In the genomic region with DNA sequence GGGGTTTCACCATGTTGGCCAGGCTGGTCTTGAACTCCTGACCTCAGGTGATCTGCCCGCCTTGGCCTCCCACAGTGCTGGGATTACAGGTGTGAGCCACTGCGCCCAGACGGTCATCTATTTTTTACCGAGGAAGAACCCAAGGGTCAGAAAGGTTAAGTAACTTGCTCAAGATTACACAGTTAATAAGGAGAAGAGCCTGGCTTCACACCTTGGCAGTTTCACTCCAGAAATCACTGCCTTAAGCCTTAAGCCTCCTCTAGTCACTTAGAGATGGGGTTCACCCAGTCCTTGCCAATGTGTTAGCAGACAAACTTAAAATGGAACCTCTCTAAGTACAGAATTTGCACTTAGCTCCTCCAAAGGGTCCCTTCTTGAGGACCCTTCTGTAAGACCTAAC, we compare ENCODE assay signal across 21 cellular contexts.
"Had no signal": no experiment of that assay in that cellular context is flagged by ENCODE, and none has a peak within 500 bp of the region (broad histone marks: within the 10 kb centered on the region; RNA-seq: fewer than 3 reads in every experiment).

No MANE protein-coding gene starts in this region.

- H3K27ac Mint-ChIP-seq: activated naive CD4-positive, alpha-beta T cell treated with anti-CD3 and anti-CD28 coated beads, Interleukin-2, amount 10 ng/mL, durations not matched to agents 7 days and 5 days; activated naive CD8-positive, alpha-beta T cell treated with anti-CD3 and anti-CD28 coated beads, Interleukin-2, amount 50 U/mL, for 24 hours; activated T-helper 2 cell treated with anti-CD3 and anti-CD28 coated beads, Interferon-gamma antibody, Interleukin-2, Interleukin-4, amounts not matched to agents 10 μg/mL and 5 μg/mL and 100 μg/mL, durations not matched to agents 14 hours and 24 hours and 36 hours; naive B cell; stimulated activated memory B cell treated with anti-CD40 and anti-IgM and Interleukin-4, amounts not matched to agents 10 μg/mL and 1 μg/mL and 100 μg/mL, for 72 hours; T-helper 17 cell had no signal

- H3K4me3 Mint-ChIP-seq: activated CD4-positive, alpha-beta T cell treated with anti-CD3 and anti-CD28 coated beads, Interleukin-2, amount 10 ng/mL, durations not matched to agents 24 days and 14 days; activated naive CD4-positive, alpha-beta T cell treated with anti-CD3 and anti-CD28 coated beads, Interleukin-2, amount 10 ng/mL, durations not matched to agents 7 days and 5 days; activated naive CD8-positive, alpha-beta T cell treated with anti-CD3 and anti-CD28 coated beads, Interleukin-2, amount 50 U/mL, for 24 hours; activated T-cell treated with anti-CD3 and anti-CD28 coated beads, Interleukin-2, amount 50 U/mL, for 24 hours; naive B cell; stimulated activated memory B cell treated with anti-CD40 and anti-IgM and Interleukin-4, amounts not matched to agents 10 μg/mL and 1 μg/mL and 100 μg/mL, for 72 hours; T-helper 17 cell had no signal

- H3K27me3 Mint-ChIP-seq: activated CD4-positive, alpha-beta T cell treated with anti-CD3 and anti-CD28 coated beads, Interleukin-2, amount 10 ng/mL, durations not matched to agents 24 days and 14 days; activated naive CD4-positive, alpha-beta T cell treated with anti-CD3 and anti-CD28 coated beads, Interleukin-2, amount 10 ng/mL, durations not matched to agents 7 days and 5 days; activated T-cell treated with anti-CD3 and anti-CD28 coated beads, Interleukin-2, amount 50 U/mL, for 24 hours; naive B cell; stimulated activated memory B cell treated with anti-CD40 and anti-IgM and Interleukin-4, amounts not matched to agents 10 μg/mL and 1 μg/mL and 100 μg/mL, for 72 hours; T-helper 17 cell had no signal

- ATAC-seq: activated naive CD8-positive, alpha-beta T cell treated with anti-CD3 and anti-CD28 coated beads, Interleukin-2, amount 50 U/mL, for 24 hours; heart right ventricle; left lobe of liver; right lobe of liver; stimulated activated memory B cell treated with anti-CD40 and anti-IgM and Interleukin-4, amounts not matched to agents 10 μg/mL and 1 μg/mL and 100 μg/mL, for 72 hours; T-helper 17 cell had no signal

- DNase-seq: activated CD4-positive, alpha-beta T cell treated with anti-CD3 and anti-CD28 coated beads, Interleukin-2, amount 10 ng/mL, durations not matched to agents 24 days and 14 days; activated CD4-positive, CD25-positive, alpha-beta regulatory T cell; activated CD8-positive, alpha-beta memory T cell treated with anti-CD3 and anti-CD28 coated beads for 24 hours; activated CD8-positive, alpha-beta memory T cell treated with anti-CD3 and anti-CD28 coated beads, Interleukin-2, amount 50 U/mL, for 4 hours; activated naive CD4-positive, alpha-beta T cell treated with anti-CD3 and anti-CD28 coated beads, Interleukin-2, amount 10 ng/mL, durations not matched to agents 7 days and 5 days; activated naive CD8-positive, alpha-beta T cell treated with anti-CD3 and anti-CD28 coated beads, Interleukin-2, amount 50 U/mL, for 24 hours; activated T-cell treated with anti-CD3 and anti-CD28 coated beads, Interleukin-2, amount 50 U/mL, for 24 hours; cerebellar nuclear complex; cortex of kidney; heart right ventricle; naive B cell; nucleus accumbens; right lobe of liver; stimulated activated CD4-positive, alpha-beta T cell treated with anti-CD3 and anti-CD28 coated beads, Interleukin-1b, Interleukin-23, amount 100 ng/mL, for 48 hours; T-helper 17 cell; testis; trophoblast cell; uterus had no signal

- H3K4me1 Mint-ChIP-seq: activated naive CD4-positive, alpha-beta T cell treated with anti-CD3 and anti-CD28 coated beads, Interleukin-2, amount 10 ng/mL, durations not matched to agents 7 days and 5 days; naive B cell; stimulated activated memory B cell treated with anti-CD40 and anti-IgM and Interleukin-4, amounts not matched to agents 10 μg/mL and 1 μg/mL and 100 μg/mL, for 72 hours; T-helper 17 cell had no signal

- H3K9me3 Mint-ChIP-seq: activated CD4-positive, alpha-beta T cell treated with anti-CD3 and anti-CD28 coated beads, Interleukin-2, amount 10 ng/mL, durations not matched to agents 24 days and 14 days; activated naive CD4-positive, alpha-beta T cell treated with anti-CD3 and anti-CD28 coated beads, Interleukin-2, amount 10 ng/mL, durations not matched to agents 7 days and 5 days; activated naive CD8-positive, alpha-beta T cell treated with anti-CD3 and anti-CD28 coated beads, Interleukin-2, amount 50 U/mL, for 24 hours; activated T-cell treated with anti-CD3 and anti-CD28 coated beads, Interleukin-2, amount 50 U/mL, for 24 hours; activated T-helper 2 cell treated with anti-CD3 and anti-CD28 coated beads, Interferon-gamma antibody, Interleukin-2, Interleukin-4, amounts not matched to agents 10 μg/mL and 5 μg/mL and 100 μg/mL, durations not matched to agents 14 hours and 24 hours and 36 hours; naive B cell; stimulated activated memory B cell treated with anti-CD40 and anti-IgM and Interleukin-4, amounts not matched to agents 10 μg/mL and 1 μg/mL and 100 μg/mL, for 72 hours had no signal
